Comparison of ENCODE assay signal across 20 cellular contexts in the genomic region with DNA sequence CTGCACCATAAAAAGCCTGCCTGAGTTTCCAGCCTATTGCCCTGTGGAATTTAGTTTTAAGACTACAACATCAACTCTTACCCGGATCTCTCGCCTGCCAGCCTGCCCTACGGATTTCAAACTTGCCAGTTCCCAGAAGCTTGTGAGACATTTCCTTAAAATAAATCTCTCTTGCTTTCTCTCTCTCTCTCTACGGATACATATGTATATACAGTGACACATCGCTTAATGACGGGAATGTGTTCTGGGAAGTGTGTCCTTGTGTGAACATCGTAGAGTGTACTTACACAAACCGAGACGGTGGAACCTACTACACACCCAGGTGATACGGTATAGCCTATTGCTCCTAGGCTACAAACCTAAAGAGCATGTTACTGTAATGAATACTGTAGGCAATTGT.
"Had no signal": no experiment of that assay in that cellular context is flagged by ENCODE, and none has a peak within 500 bp of the region (broad histone marks: within the 10 kb centered on the region; RNA-seq: fewer than 3 reads in every experiment).

No MANE protein-coding gene starts in this region.

- ATAC-seq: activated T-cell treated with anti-CD3 and anti-CD28 coated beads, Interleukin-2, amount 50 U/mL, for 4 hours had no signal

- FAIRE-seq: bronchial epithelial cell had no signal

- H3K36me3 Mint-ChIP-seq: activated CD4-positive, alpha-beta memory T cell treated with anti-CD3 and anti-CD28 coated beads for 36 hours; activated naive CD8-positive, alpha-beta T cell treated with anti-CD3 and anti-CD28 coated beads, Interleukin-2, amount 10 ng/mL, durations not matched to agents 7 days and 5 days had no signal

- H3K9me3 Mint-ChIP-seq: activated CD4-positive, alpha-beta memory T cell treated with anti-CD3 and anti-CD28 coated beads for 36 hours; activated CD4-positive, alpha-beta T cell treated with anti-CD3 and anti-CD28 coated beads, Interleukin-2, amount 10 ng/mL, durations not matched to agents 7 days and 5 days; activated T-cell treated with anti-CD3 and anti-CD28 coated beads, Interleukin-2, amount 50 U/mL, for 4 hours; T-helper 1 cell treated with Interleukin-12 subunit alpha and Interleukin-12 subunit beta and Interleukin-4 antibody, amounts not matched to agents 30 μg/mL and 1 μg/mL, for 36 hours had no signal

- H3K27ac Mint-ChIP-seq: activated CD4-positive, alpha-beta memory T cell treated with anti-CD3 and anti-CD28 coated beads for 36 hours; activated CD4-positive, alpha-beta T cell treated with anti-CD3 and anti-CD28 coated beads, Interleukin-2, amount 10 ng/mL, durations not matched to agents 7 days and 5 days; activated naive CD8-positive, alpha-beta T cell treated with anti-CD3 and anti-CD28 coated beads, Interleukin-2, amount 10 ng/mL, durations not matched to agents 7 days and 5 days; T-helper 1 cell treated with Interleukin-12 subunit alpha and Interleukin-12 subunit beta and Interleukin-4 antibody, amounts not matched to agents 30 μg/mL and 1 μg/mL, for 36 hours had no signal

- H3K27me3 Mint-ChIP-seq: activated CD4-positive, alpha-beta memory T cell treated with anti-CD3 and anti-CD28 coated beads for 36 hours; activated CD4-positive, alpha-beta T cell treated with anti-CD3 and anti-CD28 coated beads, Interleukin-2, amount 10 ng/mL, durations not matched to agents 7 days and 5 days; activated naive CD8-positive, alpha-beta T cell treated with anti-CD3 and anti-CD28 coated beads, Interleukin-2, amount 10 ng/mL, durations not matched to agents 7 days and 5 days had no signal

- H3K27ac ChIP-seq: adrenal gland had no signal

- DNase-seq: activated CD4-positive, alpha-beta memory T cell treated with anti-CD3 and anti-CD28 coated beads for 36 hours; activated CD4-positive, alpha-beta T cell treated with anti-CD3 and anti-CD28 coated beads, Interleukin-2, amount 10 ng/mL, durations not matched to agents 7 days and 5 days; activated CD4-positive, CD25-positive, alpha-beta regulatory T cell; activated CD8-positive, alpha-beta memory T cell treated with anti-CD3 and anti-CD28 coated beads for 24 hours; activated naive CD4-positive, alpha-beta T cell treated with anti-CD3 and anti-CD28 coated beads, Interleukin-2, amount 50 U/mL, for 16 hours; activated naive CD8-positive, alpha-beta T cell treated with anti-CD3 and anti-CD28 coated beads, Interleukin-2, amount 10 ng/mL, durations not matched to agents 7 days and 5 days; activated T-cell treated with anti-CD3 and anti-CD28 coated beads, Interleukin-2, amount 50 U/mL, for 4 hours; adrenal gland; anterior cingulate cortex; central memory CD4-positive, alpha-beta T cell; MV-4-11; NCI-H1092 treated with DMSO at 0.1 percent for 48 hours; NCI-H1417 treated with DMSO at 0.1 percent for 48 hours; NCI-H1694; NCI-H2081; NCI-H510A treated with DMSO at 0.1 percent for 48 hours; NCI-H69; SHP77 treated with DMSO at 0.1 percent for 48 hours had no signal

- H3K4me3 Mint-ChIP-seq: activated CD4-positive, alpha-beta memory T cell treated with anti-CD3 and anti-CD28 coated beads for 36 hours; activated CD4-positive, alpha-beta T cell treated with anti-CD3 and anti-CD28 coated beads, Interleukin-2, amount 10 ng/mL, durations not matched to agents 7 days and 5 days; activated naive CD8-positive, alpha-beta T cell treated with anti-CD3 and anti-CD28 coated beads, Interleukin-2, amount 10 ng/mL, durations not matched to agents 7 days and 5 days; activated T-cell treated with anti-CD3 and anti-CD28 coated beads, Interleukin-2, amount 50 U/mL, for 4 hours; T-helper 1 cell treated with Interleukin-12 subunit alpha and Interleukin-12 subunit beta and Interleukin-4 antibody, amounts not matched to agents 30 μg/mL and 1 μg/mL, for 36 hours had no signal

- H3K4me1 Mint-ChIP-seq: activated CD4-positive, alpha-beta T cell treated with anti-CD3 and anti-CD28 coated beads, Interleukin-2, amount 10 ng/mL, durations not matched to agents 7 days and 5 days; activated naive CD8-positive, alpha-beta T cell treated with anti-CD3 and anti-CD28 coated beads, Interleukin-2, amount 10 ng/mL, durations not matched to agents 7 days and 5 days had no signal
